ENCODE assay signal across 17 cellular contexts in the genomic region with DNA sequence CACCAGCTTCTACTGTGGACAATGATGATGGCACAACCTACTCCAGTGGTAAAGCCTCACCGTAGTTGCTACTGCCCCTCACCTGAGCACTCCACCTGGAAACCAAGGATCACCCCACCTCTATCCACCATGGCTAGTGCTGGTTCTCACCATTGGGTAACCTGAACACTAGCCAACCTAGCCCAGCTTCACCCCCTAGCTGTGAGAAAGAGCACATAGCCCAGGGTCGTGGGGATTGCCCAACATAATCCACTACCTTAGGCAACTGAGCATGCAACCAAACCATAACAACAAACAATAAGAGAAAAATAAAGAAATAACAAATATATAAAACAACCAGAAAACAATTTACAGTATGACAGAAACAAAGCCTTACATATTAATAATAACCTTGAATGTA.
A peak's percentile ranks its signal among the peaks of the same experiment; 100 is the strongest.
DNase-seq lines count a peak whose midpoint lies in the region; FAIRE-seq and TF ChIP-seq lines count a peak whose summit lies in the region.
"Had no signal": no experiment of that assay in that cellular context is flagged by ENCODE, and none has a peak within 500 bp of the region (broad histone marks: within the 10 kb centered on the region; RNA-seq: fewer than 3 reads in every experiment).

No MANE protein-coding gene starts in this region.

- H3K9ac ChIP-seq in H9 (ENCODE audit: extremely low read depth, insufficient read length, low read length) (no peak overlapping the region), endodermal cell (ENCODE audit: extremely low read depth, low read length, poor library complexity, severe bottlenecking) (no peak overlapping the region), mesendoderm (ENCODE audit: low read length) (no peak overlapping the region)
- H3K9ac ChIP-seq: BLaER1 had no signal

- H3K79me2 ChIP-seq in H9 (ENCODE audit: insufficient read depth, low read length) (no peaks in the 10 kb centered on the region), mesendoderm (ENCODE audit: control insufficient read depth, insufficient read depth, low read length) (no peaks in the 10 kb centered on the region)

- H2BK120ac ChIP-seq in H9 (ENCODE audit: low read depth, low read length, poor library complexity, severe bottlenecking) (no peak overlapping the region), mesendoderm (ENCODE audit: low read depth, low read length) (no peak overlapping the region)

- peaks cover 7 to 32% (median 10%) of the 10 kb centered on the region in 3 experiments for H3K36me3 Mint-ChIP-seq in H9 (ENCODE audit: insufficient read depth in 1 of 3, low read depth in 3 of 3)
- peaks cover 3% of the 10 kb centered on the region for H3K36me3 Mint-ChIP-seq in endodermal cell (ENCODE audit: low read depth)
- H3K36me3 Mint-ChIP-seq: CD14-positive monocyte; CD4-positive, alpha-beta memory T cell had no signal

- H3K4me3 ChIP-seq in endodermal cell (ENCODE audit: low read length), result no peak overlapping the region
- no peak overlapping the region for H3K4me3 ChIP-seq in mesendoderm (ENCODE audit: low read length)
- H3K4me3 ChIP-seq in brain microvascular endothelial cell (ENCODE audit: low read depth, low read length), result no peak overlapping the region
- H3K4me3 ChIP-seq: BLaER1, HAP-1 had no signal

- in situ Hi-C loops in brain microvascular endothelial cell (cut with HindIII; ENCODE audit: low pct_ligation_motif_present, low sequenced_read_pairs), result no loop called here

- TF ChIP-seq CTCF in H9 (conservative IDR thresholded peaks at IDR 0.05) (peak; percentile 38; the same call in 2 of the 3 replicates), endodermal cell (conservative IDR thresholded peaks at IDR 0.05) (peak; percentile 42), brain microvascular endothelial cell (IDR thresholded peaks at IDR 0.05; ENCODE audit: low read depth, low read length, missing control alignments) (no peak)

- no peaks in the 10 kb centered on the region for H4K20me1 ChIP-seq in H9 (ENCODE audit: control insufficient read depth, insufficient read depth, insufficient read length)
- H4K20me1 ChIP-seq: BLaER1 had no signal

- H2BK15ac ChIP-seq in H9 (ENCODE audit: low read depth, low read length), result no peak overlapping the region
- H2BK15ac ChIP-seq in mesendoderm (replicated peaks; ENCODE audit: low read depth), result no peak overlapping the region

- no peak overlapping the region for H3K4me3 Mint-ChIP-seq in H9
- H3K4me3 Mint-ChIP-seq in endodermal cell, result no peak overlapping the region
- H3K4me3 Mint-ChIP-seq: CD14-positive monocyte; CD4-positive, alpha-beta memory T cell had no signal

- H3K4me1 Mint-ChIP-seq in H9 (peaks cover 18% of the 10 kb centered on the region in 2 experiments), endodermal cell (peaks cover 31% of the 10 kb centered on the region)
- H3K4me1 Mint-ChIP-seq: CD14-positive monocyte; CD4-positive, alpha-beta memory T cell had no signal

- H4K91ac ChIP-seq in H9 (ENCODE audit: insufficient read length, low read depth, low read length), result no peak overlapping the region

- no peaks in the 10 kb centered on the region for H3K27me3 ChIP-seq in H9 (ENCODE audit: insufficient read depth, low read length)
- H3K27me3 ChIP-seq in endodermal cell (ENCODE audit: control insufficient read depth, insufficient read depth, low read length, poor library complexity, severe bottlenecking), result no peaks in the 10 kb centered on the region
- no peaks in the 10 kb centered on the region for H3K27me3 ChIP-seq in mesendoderm (ENCODE audit: insufficient read depth, low read length, poor library complexity)
- no peaks in the 10 kb centered on the region for H3K27me3 ChIP-seq in brain microvascular endothelial cell (replicated peaks)
- H3K27me3 ChIP-seq: BLaER1 had no signal

- no peak overlapping the region for H3K4me2 ChIP-seq in H9 (ENCODE audit: insufficient read depth, insufficient read length, low read length)
- H3K4me2 ChIP-seq in mesendoderm (ENCODE audit: low read length), result no peak overlapping the region
- H3K4me2 ChIP-seq: BLaER1 had no signal

- H3K23ac ChIP-seq in H9 (ENCODE audit: insufficient read length, low read depth, low read length) (no peak overlapping the region), mesendoderm (ENCODE audit: low read length) (no peak overlapping the region)

- peak; percentile 42 for DNase-seq in H9
- peak; percentile 19 for DNase-seq in NCI-H69 (lab: John Stamatoyannopoulos, UW)
- no peak for DNase-seq in endodermal cell
- DNase-seq in mesendoderm, result no peak
- DNase-seq in middle frontal gyrus (ENCODE audit: extremely low spot score, low spot score), result no peak
- DNase-seq in globus pallidus (ENCODE audit: low spot score), result no peak
- DNase-seq in GM12891 (ENCODE audit: insufficient read length, low spot score), result no peak
- no peak for DNase-seq in brain microvascular endothelial cell
- DNase-seq: 8988T; CD4-positive, alpha-beta memory T cell; DMS153; DMS79; GDM1; GOT3 had no signal

- no peak overlapping the region for H4K8ac ChIP-seq in H9 (replicated peaks; ENCODE audit: insufficient read length, low read depth, low read length)
- H4K8ac ChIP-seq in mesendoderm (ENCODE audit: low read depth, low read length), result no peak overlapping the region

- no peak overlapping the region for H3K27ac ChIP-seq in H9 (ENCODE audit: insufficient read length, low read depth, low read length)
- H3K27ac ChIP-seq in endodermal cell (ENCODE audit: low read depth, low read length), result no peak overlapping the region
- H3K27ac ChIP-seq in mesendoderm (ENCODE audit: low read depth, low read length), result no peak overlapping the region
- no peak overlapping the region for H3K27ac ChIP-seq in brain microvascular endothelial cell
- H3K27ac ChIP-seq: BLaER1 had no signal

- H3K23me2 ChIP-seq in H9 (ENCODE audit: insufficient read length, low read depth, low read length, poor library complexity, severe bottlenecking), result no peaks in the 10 kb centered on the region

- H3K56ac ChIP-seq in H9 (ENCODE audit: insufficient read length, low read depth, low read length) (no peak overlapping the region), mesendoderm (ENCODE audit: low read length) (no peak overlapping the region)

- TF ChIP-seq POLR2A in GM12891 (IDR thresholded peaks at IDR 0.05; ENCODE audit: low read depth, low read length), result no peak

- H2BK12ac ChIP-seq in H9 (ENCODE audit: insufficient read length, low read depth, low read length), result no peak overlapping the region

- FAIRE-seq in GM12891 (lab: Jason Lieb, UNC), result no peak

- no peak overlapping the region for H2BK20ac ChIP-seq in H9 (ENCODE audit: low read depth, low read length, poor library complexity, severe bottlenecking)

- H2AK5ac ChIP-seq in H9 (ENCODE audit: insufficient read length, low read length) (no peak overlapping the region), mesendoderm (ENCODE audit: low read length) (peak overlapping the region; percentile 49)

- no peak overlapping the region for H2AFZ ChIP-seq in H9 (ENCODE audit: low read length)

- H3K27ac Mint-ChIP-seq in H9 (no peak overlapping the region), endodermal cell (no peak overlapping the region)
- H3K27ac Mint-ChIP-seq: CD14-positive monocyte; CD4-positive, alpha-beta memory T cell had no signal

- H3K79me1 ChIP-seq in H9 (ENCODE audit: insufficient read depth, low read depth, low read length, poor library complexity, severe bottlenecking), result no peaks in the 10 kb centered on the region
- H3K79me1 ChIP-seq in mesendoderm (ENCODE audit: low read length), result no peaks in the 10 kb centered on the region

- H3K9me3 ChIP-seq in H9 (ENCODE audit: control insufficient read depth, low read depth, low read length) (no peaks in the 10 kb centered on the region), endodermal cell (ENCODE audit: control insufficient read depth, low read length) (peaks cover 25% of the 10 kb centered on the region)
- H3K9me3 ChIP-seq: HAP-1 had no signal

- peaks cover 16 to 22% of the 10 kb centered on the region in 2 experiments for H3K9me3 Mint-ChIP-seq in H9
- H3K9me3 Mint-ChIP-seq in endodermal cell, result peaks cover 18% of the 10 kb centered on the region

- no peak overlapping the region for H3K14ac ChIP-seq in H9 (ENCODE audit: insufficient read depth, low read length)

- H3T11ph ChIP-seq in H9 (ENCODE audit: low read length), result no peak overlapping the region

- no peak overlapping the region for H4K5ac ChIP-seq in H9 (ENCODE audit: insufficient read length, low read depth, low read length)
- no peak overlapping the region for H4K5ac ChIP-seq in mesendoderm (ENCODE audit: low read length)

- H2BK5ac ChIP-seq in H9 (ENCODE audit: insufficient read length, low read length) (no peak overlapping the region), mesendoderm (ENCODE audit: low read length) (no peak overlapping the region)

- H3K18ac ChIP-seq in H9 (ENCODE audit: insufficient read length, low read depth, low read length) (no peak overlapping the region), mesendoderm (ENCODE audit: low read length) (no peak overlapping the region)

- H3K4ac ChIP-seq in H9 (ENCODE audit: low read depth, low read length), result no peak overlapping the region
- no peak overlapping the region for H3K4ac ChIP-seq in mesendoderm (ENCODE audit: low read depth, low read length)

- H3K36me3 ChIP-seq in endodermal cell (ENCODE audit: control insufficient read depth, insufficient read depth, low read length), result no peaks in the 10 kb centered on the region
- no peaks in the 10 kb centered on the region for H3K36me3 ChIP-seq in mesendoderm (ENCODE audit: control insufficient read depth, insufficient read depth, low read length)
- H3K36me3 ChIP-seq in brain microvascular endothelial cell (replicated peaks), result no peaks in the 10 kb centered on the region
- H3K36me3 ChIP-seq: BLaER1, HAP-1 had no signal

- H3K27me3 Mint-ChIP-seq in H9 (ENCODE audit: low read depth) (no peaks in the 10 kb centered on the region), endodermal cell (ENCODE audit: insufficient read depth) (no peaks in the 10 kb centered on the region)

- no CpG with 5 or more reads among the region's 2 CpGs for WGBS in H9 (ENCODE audit: extremely low coverage, insufficient read length, low lambda C conversion rate)
- 96 to 100% methylated on average over 1 to 2 of the region's 2 CpGs for WGBS in endodermal cell (ENCODE audit: insufficient coverage in 1 of 2, insufficient read length in 1 of 2), 2 experiments
- no CpG with 5 or more reads among the region's 2 CpGs for WGBS in mesendoderm (ENCODE audit: extremely low coverage, insufficient coverage, low lambda C conversion rate)

- H3K4me1 ChIP-seq in H9 (ENCODE audit: insufficient read depth, low read length), result peaks cover 3% of the 10 kb centered on the region; the same call in 1 of the 2 replicates
- H3K4me1 ChIP-seq in endodermal cell (ENCODE audit: control insufficient read depth, insufficient read depth, low read length), result peaks cover 5% of the 10 kb centered on the region
- H3K4me1 ChIP-seq in mesendoderm (ENCODE audit: control insufficient read depth, low read depth, low read length), result peaks cover 5% of the 10 kb centered on the region
- H3K4me1 ChIP-seq: BLaER1, HAP-1 had no signal

TF ChIP-seq in GM12891, 5 proteins besides CTCF, POLR2A, EP300 and RAD21:
- TF ChIP-seq POLR2AphosphoS5 (IDR thresholded peaks at IDR 0.05; ENCODE audit: low read depth, low read length) (no peak), TAF1 (IDR thresholded peaks at IDR 0.05; ENCODE audit: low read depth, low read length) (no peak), SPI1 (IDR thresholded peaks at IDR 0.05; ENCODE audit: low read depth, low read length) (no peak)
TF ChIP-seq in GM12891: peak in this region for 0.

Comparison
In these comparisons a context has a peak if more than half of its experiments do, and no peak if none do; other contexts are left out.
1. DNase-seq: peak in H9 (single experiment) and NCI-H69 (single experiment); none in endodermal cell (single experiment), mesendoderm (single experiment), middle frontal gyrus (single experiment), globus pallidus (single experiment), GM12891 (single experiment) and brain microvascular endothelial cell (single experiment).